Comparison of ENCODE assay signal across 19 cellular contexts in genomic region chr13:36966404-36966803, GRCh38. TPM values are rescaled to one million over a fixed set of nuclear protein-coding genes. Genes with fewer than 3 reads are reported as not detected.
DNase-seq lines count a peak whose midpoint lies in the region; ATAC-seq, FAIRE-seq and TF ChIP-seq lines count a peak whose summit lies in the region.
"Had no signal": no experiment of that assay in that cellular context is flagged by ENCODE, and none has a peak within 500 bp of the region (broad histone marks: within the 10 kb centered on the region; RNA-seq: fewer than 3 reads in every experiment).

No MANE protein-coding gene starts in this region.

- H2AFZ ChIP-seq in mesenchymal stem cell (ENCODE audit: low read depth, low read length) (no peak overlapping the region), HepG2 (ENCODE audit: low read length) (no peak overlapping the region)

- H3K4me2 ChIP-seq in mesenchymal stem cell (ENCODE audit: low read length, poor library complexity, severe bottlenecking) (no peak overlapping the region), HepG2 (ENCODE audit: low read depth, low read length) (no peak overlapping the region)

- no peak for TF ChIP-seq POLR2A in HepG2 (IDR thresholded peaks at IDR 0.05; ENCODE audit: insufficient read depth in 1 of 2, low read depth in 2 of 2, low read length in 2 of 2)

- H3K9ac ChIP-seq in mesenchymal stem cell (ENCODE audit: low read length) (peak overlapping the region; percentile 76), HepG2 (ENCODE audit: insufficient read depth, low read depth, low read length) (no peak overlapping the region)

- TF ChIP-seq RAD21 in HepG2 (CRISPR knock-in tag; IDR thresholded peaks at IDR 0.05): no peak

- H3K4me1 Mint-ChIP-seq in chondrocyte (ENCODE audit: low read depth): peaks cover 9% of the 10 kb centered on the region

- no peaks in the 10 kb centered on the region for H3K9me3 ChIP-seq in RWPE2 (ENCODE audit: severe bottlenecking)
- H3K9me3 ChIP-seq in mesenchymal stem cell (ENCODE audit: control insufficient read depth, low read length): no peaks in the 10 kb centered on the region
- H3K9me3 ChIP-seq in HepG2 (ENCODE audit: low read length): no peaks in the 10 kb centered on the region
- H3K9me3 ChIP-seq: Caco-2, MG63 had no signal

- no peak overlapping the region for H3K23ac ChIP-seq in mesenchymal stem cell (ENCODE audit: low read length in 2 of 2)

- H3K36me3 Mint-ChIP-seq in chondrocyte (ENCODE audit: low read depth): peaks cover 33% of the 10 kb centered on the region

- H2BK15ac ChIP-seq in mesenchymal stem cell (ENCODE audit: low read depth, poor library complexity, severe bottlenecking): no peak overlapping the region

- H3K27ac ChIP-seq in RWPE2 (ENCODE audit: poor library complexity, severe bottlenecking) (peak overlapping the region; percentile 71), mesenchymal stem cell (ENCODE audit: low read length, poor library complexity, severe bottlenecking) (no peak overlapping the region), HepG2 (ENCODE audit: extremely low read length, insufficient read depth, low read length) (no peak overlapping the region)

- no peak overlapping the region for H4K91ac ChIP-seq in mesenchymal stem cell (ENCODE audit: low read length)

- H3K4me1 ChIP-seq in RWPE2 (ENCODE audit: insufficient read depth, poor library complexity, severe bottlenecking) (peaks cover 15% of the 10 kb centered on the region), mesenchymal stem cell (ENCODE audit: control insufficient read depth, insufficient read depth, low read depth, low read length) (peaks cover 2% of the 10 kb centered on the region), HepG2 (ENCODE audit: insufficient read depth, low read length) (no peaks in the 10 kb centered on the region)
- H3K4me1 ChIP-seq: Caco-2 had no signal

- no peak overlapping the region for H3K4me3 ChIP-seq in RWPE2 (ENCODE audit: severe bottlenecking)
- H3K4me3 ChIP-seq in choroid plexus epithelial cell (ENCODE audit: low read depth, low read length): no peak overlapping the region
- H3K4me3 ChIP-seq in mesenchymal stem cell (ENCODE audit: insufficient read depth in 1 of 2, low read depth in 1 of 2, low read length in 2 of 2): no peak overlapping the region
- H3K4me3 ChIP-seq in HepG2 (replicated peaks in 1 of 3; ENCODE audit: insufficient read depth in 1 of 3, low read depth in 2 of 3, low read length in 3 of 3): no peak overlapping the region
- H3K4me3 ChIP-seq: K562, MG63 had no signal

- H3K36me3 ChIP-seq in RWPE2 (ENCODE audit: low read depth) (peaks cover 86% of the 10 kb centered on the region), mesenchymal stem cell (ENCODE audit: control insufficient read depth in 1 of 2, insufficient read depth in 2 of 2, low read depth in 1 of 2, low read length in 2 of 2) (peaks cover 19 to 77% of the 10 kb centered on the region in 2 experiments), HepG2 (replicated peaks in 1 of 2; ENCODE audit: control insufficient read depth in 1 of 2, insufficient read depth in 2 of 2, low read length in 2 of 2) (peaks cover 12 to 65% of the 10 kb centered on the region in 2 experiments; a peak in 4 of 5 replicates)

- in situ Hi-C loops in ACHN (cut with HindIII; ENCODE audit: low pct_ligation_motif_present, low pct_unique_long_range_greater_than_20kb, low sequenced_read_pairs): no loop called here
- in situ Hi-C loops in HepG2 (cut with HindIII; ENCODE audit: extremely low pct_ligation_motif_present, low pct_unique_long_range_greater_than_20kb): no loop called here

- CTCF ChIA-PET in HepG2 (lab: Yijun Ruan, JAX; ENCODE audit: low intra/inter-chr PET ratio, low total read pairs): no interaction called here

- WGBS in mesenchymal stem cell: 89% methylated on average over 1 of the region's 4 CpGs
- 98% methylated on average over 4 of the region's 4 CpGs for WGBS in HepG2 (ENCODE audit: low lambda C conversion rate)

- H4K20me1 ChIP-seq in HepG2 (ENCODE audit: insufficient read depth, low read length): no peaks in the 10 kb centered on the region

- ATAC-seq in RWPE2 (ENCODE audit: low read depth): no peak
- no peak for ATAC-seq in activated CD4-positive, CD25-positive, alpha-beta regulatory T cell treated with anti-CD3 and anti-CD28 coated beads, Interleukin-2, amount 50 U/mL, for 24 hours
- no peak for ATAC-seq in HepG2
- ATAC-seq: K562 had no signal

- no peak overlapping the region for H2BK120ac ChIP-seq in mesenchymal stem cell (ENCODE audit: low read depth, low read length)

- H3K4ac ChIP-seq in mesenchymal stem cell (ENCODE audit: low read depth in 1 of 2, low read length in 2 of 2): no peak overlapping the region

- no peak overlapping the region for H3K4me3 Mint-ChIP-seq in chondrocyte (ENCODE audit: unreplicated experiment)

- peaks cover 14% of the 10 kb centered on the region for H3K79me1 ChIP-seq in mesenchymal stem cell (replicated peaks; ENCODE audit: low read length, poor library complexity, severe bottlenecking)

- no peak overlapping the region for H3K27ac Mint-ChIP-seq in chondrocyte (ENCODE audit: unreplicated experiment)

- no peak overlapping the region for H3K14ac ChIP-seq in mesenchymal stem cell (ENCODE audit: low read length in 2 of 2)

- H2BK5ac ChIP-seq in mesenchymal stem cell (ENCODE audit: low read depth, low read length, poor library complexity, severe bottlenecking): no peak overlapping the region

- TF ChIP-seq CTCF in RWPE2 (IDR thresholded peaks at IDR 0.05; ENCODE audit: poor library complexity, severe bottlenecking): no peak
- no peak for TF ChIP-seq CTCF in choroid plexus epithelial cell (conservative IDR thresholded peaks at IDR 0.05; ENCODE audit: low read depth, low read length)
- no peak for TF ChIP-seq CTCF in HepG2 (CRISPR knock-in tag; IDR thresholded peaks at IDR 0.05)
- no peak for TF ChIP-seq CTCF in chondrocyte (IDR thresholded peaks at IDR 0.05)

- FAIRE-seq in HepG2 (lab: Jason Lieb, UNC): no peak
- FAIRE-seq: A204.1, HTR-8/SVneo, K562 had no signal

- H2AK5ac ChIP-seq in mesenchymal stem cell (ENCODE audit: low read length, severe bottlenecking): no peak overlapping the region

- intact Hi-C loops in HepG2 (cut with micrococcal nuclease; ENCODE audit: unreplicated experiment): no loop called here

- H2BK12ac ChIP-seq in mesenchymal stem cell (ENCODE audit: low read length in 2 of 2): no peak overlapping the region

- H3K27me3 Mint-ChIP-seq in chondrocyte (ENCODE audit: low read depth): no peaks in the 10 kb centered on the region

- H3K9me3 Mint-ChIP-seq in chondrocyte (ENCODE audit: low read depth): no peaks in the 10 kb centered on the region

- no peak for TF ChIP-seq EP300 in HepG2 (IDR thresholded peaks at IDR 0.05; ENCODE audit: low read depth in 2 of 2, low read length in 2 of 2)
- TF ChIP-seq EP300 in HepG2 (CRISPR knock-in tag; IDR thresholded peaks at IDR 0.05; ENCODE audit: borderline replicate concordance): no peak

- H4K8ac ChIP-seq in mesenchymal stem cell (ENCODE audit: low read length): no peak overlapping the region

- POLR2A ChIA-PET in HepG2 (lab: Yijun Ruan, JAX): no interaction called here

- no peaks in the 10 kb centered on the region for H3K79me2 ChIP-seq in HepG2 (ENCODE audit: insufficient read depth, low read length)

- H3K27me3 ChIP-seq in RWPE2 (ENCODE audit: insufficient read depth, poor library complexity, severe bottlenecking) (no peaks in the 10 kb centered on the region), mesenchymal stem cell (ENCODE audit: control insufficient read depth in 1 of 2, insufficient read depth in 1 of 2, low read length in 2 of 2) (no peaks in the 10 kb centered on the region), HepG2 (ENCODE audit: control insufficient read depth in 1 of 2, insufficient read depth in 2 of 2, low read length in 2 of 2) (no peaks in the 10 kb centered on the region)
- H3K27me3 ChIP-seq: MG63 had no signal

- H3K18ac ChIP-seq in mesenchymal stem cell (ENCODE audit: low read depth in 1 of 2, low read length in 2 of 2): no peak overlapping the region

- DNase-seq in ACHN: peak; percentile 39
- no peak for DNase-seq in RWPE2 (ENCODE audit: low spot score)
- DNase-seq in choroid plexus epithelial cell (ENCODE audit: low read depth): peak; percentile 13
- DNase-seq in mesenchymal stem cell: no peak
- DNase-seq in activated CD8-positive, alpha-beta memory T cell treated with anti-CD3 and anti-CD28 coated beads, Interleukin-2, amount 50 U/mL, for 4 hours: no peak
- no peak for DNase-seq in HepG2 (ENCODE audit: low spot score)
- no peak for DNase-seq in chondrocyte (ENCODE audit: low spot score)
- DNase-seq: AML-193, Caco-2, NCI-H1092 treated with DMSO at 0.1 percent for 48 hours, NCI-H1694 treated with DMSO at 0.1 percent for 48 hours, NCI-H446, NCI-H748 treated with DMSO at 0.1 percent for 48 hours, SHP77 had no signal

- BruUV-seq in HepG2 (replicated peaks; lab: Mats Ljungman, UMichigan): no TSS peak

RNA-seq across cellular contexts. Expression of gene ALG5, which starts 32.7 kb away (rescaled TPM):
- 47.4 TPM for polyA plus RNA-seq in mesenchymal stem cell (2013, experiment 1 of 2)
- 49.8 TPM for polyA plus RNA-seq in mesenchymal stem cell (2013, experiment 2 of 2)
- total RNA-seq in HepG2 (2016; rRNA removed; fragmentation: Illumina TruSeq; extraction: Trizol) (29.0 and 51.1 TPM in 2 replicates), chondrocyte (30.2 to 33.7 TPM (median 32.1 TPM) in 3 replicates)
- 23.5 and 24.8 TPM in 2 replicates for total RNA-seq in HepG2 (2016; cell fraction: cytosol; rRNA removed; fragmentation: Illumina TruSeq; extraction: Trizol; ENCODE audit: low read depth)
- 31.0 and 53.0 TPM in 2 replicates for total RNA-seq in HepG2 (2016; cell fraction: insoluble cytoplasmic fraction; rRNA removed; fragmentation: Illumina TruSeq; extraction: Trizol)
- total RNA-seq in HepG2 (2016; cell fraction: membrane; rRNA removed; fragmentation: Illumina TruSeq; extraction: Trizol): 24.4 and 24.7 TPM in 2 replicates
- total RNA-seq in HepG2 (2016; cell fraction: nucleus; rRNA removed; fragmentation: Illumina TruSeq; extraction: Trizol): 45.9 and 47.6 TPM in 2 replicates
- polyA plus RNA-seq in HepG2 (2011; rRNA removed): 24.5 and 27.8 TPM in 2 replicates
- polyA plus RNA-seq in HepG2 (2011; cell fraction: cytosol; rRNA removed): 10.7 and 18.2 TPM in 2 replicates
- polyA plus RNA-seq in HepG2 (2011; cell fraction: nucleus; rRNA removed): 6.3 and 8.1 TPM in 2 replicates
- 21.9 and 24.5 TPM in 2 replicates for polyA plus RNA-seq in HepG2 (2012)
- polyA plus RNA-seq in HepG2 (2016; cell fraction: cytosol; fragmentation: Illumina TruSeq; extraction: Trizol; ENCODE audit: low read depth): 14.4 and 17.4 TPM in 2 replicates
- polyA plus RNA-seq in HepG2 (2016; cell fraction: insoluble cytoplasmic fraction; fragmentation: Illumina TruSeq; extraction: Trizol; ENCODE audit: low read depth): 25.0 and 27.4 TPM in 2 replicates
- polyA plus RNA-seq in HepG2 (2016; cell fraction: membrane; fragmentation: Illumina TruSeq; extraction: Trizol; ENCODE audit: low read depth): 14.3 and 16.1 TPM in 2 replicates
- polyA plus RNA-seq in HepG2 (2016; cell fraction: nucleus; fragmentation: Illumina TruSeq; extraction: Trizol; ENCODE audit: insufficient read depth, low read depth): 56.0 and 59.6 TPM in 2 replicates
- 5.3 and 9.5 TPM in 2 replicates for polyA minus RNA-seq in HepG2 (2011; rRNA and poly(A)+ RNA removed; ENCODE audit: low replicate concordance)
- polyA minus RNA-seq in HepG2 (2011; cell fraction: cytosol; rRNA and poly(A)+ RNA removed): 6.9 and 12.7 TPM in 2 replicates
- polyA minus RNA-seq in HepG2 (2011; cell fraction: nucleus; rRNA and poly(A)+ RNA removed): 22.5 and 42.6 TPM in 2 replicates

RNA-seq across cellular contexts. Expression of gene EXOSC8, which starts 34.2 kb away (rescaled TPM):
- 29.6 TPM for polyA plus RNA-seq in mesenchymal stem cell (2013, experiment 1 of 2)
- polyA plus RNA-seq in mesenchymal stem cell (2013, experiment 2 of 2): 31.5 TPM
- total RNA-seq in HepG2 (2016; rRNA removed; fragmentation: Illumina TruSeq; extraction: Trizol) (95.8 and 128 TPM in 2 replicates), chondrocyte (29.7 to 34.8 TPM (median 31.2 TPM) in 3 replicates)
- 30.2 and 32.2 TPM in 2 replicates for total RNA-seq in HepG2 (2016; cell fraction: cytosol; rRNA removed; fragmentation: Illumina TruSeq; extraction: Trizol; ENCODE audit: low read depth)
- total RNA-seq in HepG2 (2016; cell fraction: insoluble cytoplasmic fraction; rRNA removed; fragmentation: Illumina TruSeq; extraction: Trizol): 93.9 and 124 TPM in 2 replicates
- total RNA-seq in HepG2 (2016; cell fraction: membrane; rRNA removed; fragmentation: Illumina TruSeq; extraction: Trizol): 32.7 and 38.7 TPM in 2 replicates
- total RNA-seq in HepG2 (2016; cell fraction: nucleus; rRNA removed; fragmentation: Illumina TruSeq; extraction: Trizol): 63.2 and 66.3 TPM in 2 replicates
- 28.2 and 38.6 TPM in 2 replicates for polyA plus RNA-seq in HepG2 (2011; rRNA removed)
- 17.6 and 18.4 TPM in 2 replicates for polyA plus RNA-seq in HepG2 (2011; cell fraction: cytosol; rRNA removed)
- 30.3 and 35.7 TPM in 2 replicates for polyA plus RNA-seq in HepG2 (2011; cell fraction: nucleus; rRNA removed)
- polyA plus RNA-seq in HepG2 (2012): 40.5 and 59.2 TPM in 2 replicates
- 23.2 and 23.4 TPM in 2 replicates for polyA plus RNA-seq in HepG2 (2016; cell fraction: cytosol; fragmentation: Illumina TruSeq; extraction: Trizol; ENCODE audit: low read depth)
- 124 and 130 TPM in 2 replicates for polyA plus RNA-seq in HepG2 (2016; cell fraction: insoluble cytoplasmic fraction; fragmentation: Illumina TruSeq; extraction: Trizol; ENCODE audit: low read depth)
- 25.9 and 27.7 TPM in 2 replicates for polyA plus RNA-seq in HepG2 (2016; cell fraction: membrane; fragmentation: Illumina TruSeq; extraction: Trizol; ENCODE audit: low read depth)
- 118 and 135 TPM in 2 replicates for polyA plus RNA-seq in HepG2 (2016; cell fraction: nucleus; fragmentation: Illumina TruSeq; extraction: Trizol; ENCODE audit: insufficient read depth, low read depth)
- 7.3 and 17.5 TPM in 2 replicates for polyA minus RNA-seq in HepG2 (2011; rRNA and poly(A)+ RNA removed; ENCODE audit: low replicate concordance)
- polyA minus RNA-seq in HepG2 (2011; cell fraction: cytosol; rRNA and poly(A)+ RNA removed): 10.3 and 17.3 TPM in 2 replicates
- 26.2 and 26.4 TPM in 2 replicates for polyA minus RNA-seq in HepG2 (2011; cell fraction: nucleus; rRNA and poly(A)+ RNA removed)

RNA-seq across cellular contexts. Expression of gene SMAD9, which starts 46.4 kb away (rescaled TPM):
- 4.9 TPM for polyA plus RNA-seq in mesenchymal stem cell (2013, experiment 1 of 2)
- polyA plus RNA-seq in mesenchymal stem cell (2013, experiment 2 of 2): 5.0 TPM
- total RNA-seq in HepG2 (2016; rRNA removed; fragmentation: Illumina TruSeq; extraction: Trizol): 4.2 and 6.3 TPM in 2 replicates
- 1.2 and 1.3 TPM in 2 replicates for total RNA-seq in HepG2 (2016; cell fraction: cytosol; rRNA removed; fragmentation: Illumina TruSeq; extraction: Trizol; ENCODE audit: low read depth)
- 5.1 and 5.7 TPM in 2 replicates for total RNA-seq in HepG2 (2016; cell fraction: insoluble cytoplasmic fraction; rRNA removed; fragmentation: Illumina TruSeq; extraction: Trizol)
- 3.9 and 4.0 TPM in 2 replicates for total RNA-seq in HepG2 (2016; cell fraction: membrane; rRNA removed; fragmentation: Illumina TruSeq; extraction: Trizol)
- 5.0 and 5.1 TPM in 2 replicates for total RNA-seq in HepG2 (2016; cell fraction: nucleus; rRNA removed; fragmentation: Illumina TruSeq; extraction: Trizol)
- polyA plus RNA-seq in HepG2 (2011; rRNA removed): 6.0 and 7.7 TPM in 2 replicates
- 3.7 and 4.0 TPM in 2 replicates for polyA plus RNA-seq in HepG2 (2011; cell fraction: cytosol; rRNA removed)
- 8.9 and 13.5 TPM in 2 replicates for polyA plus RNA-seq in HepG2 (2011; cell fraction: nucleus; rRNA removed)
- 4.5 and 5.4 TPM in 2 replicates for polyA plus RNA-seq in HepG2 (2012)
- 0.35 and 0.44 TPM in 2 replicates for polyA plus RNA-seq in HepG2 (2016; cell fraction: cytosol; fragmentation: Illumina TruSeq; extraction: Trizol; ENCODE audit: low read depth)
- polyA plus RNA-seq in HepG2 (2016; cell fraction: insoluble cytoplasmic fraction; fragmentation: Illumina TruSeq; extraction: Trizol; ENCODE audit: low read depth): 5.0 and 5.5 TPM in 2 replicates
- polyA plus RNA-seq in HepG2 (2016; cell fraction: membrane; fragmentation: Illumina TruSeq; extraction: Trizol; ENCODE audit: low read depth): 1.8 and 2.1 TPM in 2 replicates
- polyA plus RNA-seq in HepG2 (2016; cell fraction: nucleus; fragmentation: Illumina TruSeq; extraction: Trizol; ENCODE audit: insufficient read depth, low read depth): 6.4 and 7.3 TPM in 2 replicates
- 14.6 TPM in 1 of 2 replicates, not detected in the other for polyA minus RNA-seq in HepG2 (2011; rRNA and poly(A)+ RNA removed; ENCODE audit: low replicate concordance)
- 8.3 and 8.5 TPM in 2 replicates for polyA minus RNA-seq in HepG2 (2011; cell fraction: cytosol; rRNA and poly(A)+ RNA removed)
- 9.7 and 10.6 TPM in 2 replicates for polyA minus RNA-seq in HepG2 (2011; cell fraction: nucleus; rRNA and poly(A)+ RNA removed)
- total RNA-seq in chondrocyte: 8.4 to 9.5 TPM (median 8.9 TPM) in 3 replicates

Comparison
In these comparisons a context has a peak if more than half of its experiments do, and no peak if none do; other contexts are left out.
1. DNase-seq: peak in ACHN (single experiment) and choroid plexus epithelial cell (single experiment); none in RWPE2 (single experiment), mesenchymal stem cell (single experiment), activated CD8-positive, alpha-beta memory T cell treated with anti-CD3 and anti-CD28 coated beads, Interleukin-2, amount 50 U/mL, for 4 hours (single experiment), HepG2 (single experiment) and chondrocyte (single experiment).